ENCODE assay signal across 26 cellular contexts in genomic region chr22:49582171-49582570, GRCh38.
DNase-seq lines count a peak whose midpoint lies in the region; ATAC-seq and TF ChIP-seq lines count a peak whose summit lies in the region.
"Had no signal": no experiment of that assay in that cellular context is flagged by ENCODE, and none has a peak within 500 bp of the region (broad histone marks: within the 10 kb centered on the region; RNA-seq: fewer than 3 reads in every experiment).

No MANE protein-coding gene starts in this region.

- intact Hi-C loops in left ventricle myocardium inferior (cut with micrococcal nuclease) = no loop called here

- no peaks in the 10 kb centered on the region for H3K27me3 Mint-ChIP-seq in neural crest cell (ENCODE audit: low read depth)
- no peaks in the 10 kb centered on the region for H3K27me3 Mint-ChIP-seq in activated CD4-positive, alpha-beta memory T cell treated with anti-CD3 and anti-CD28 coated beads, Interleukin-2, amount 10 ng/mL, durations not matched to agents 7 days and 5 days

- peak overlapping the region; percentile 2 for H3K4me3 Mint-ChIP-seq in neural crest cell
- no peak overlapping the region for H3K4me3 Mint-ChIP-seq in activated CD4-positive, alpha-beta memory T cell treated with anti-CD3 and anti-CD28 coated beads, Interleukin-2, amount 10 ng/mL, durations not matched to agents 7 days and 5 days
- H3K4me3 Mint-ChIP-seq: activated T-cell treated with anti-CD3 and anti-CD28 coated beads, Interleukin-2, amount 50 U/mL, for 4 hours had no signal

- H3K36me3 ChIP-seq in left ventricle myocardium inferior = no peaks in the 10 kb centered on the region
- H3K36me3 ChIP-seq: gastroesophageal sphincter, neutrophil, Peyer's patch, right atrium auricular region, SJSA1 had no signal

- H3K36me3 Mint-ChIP-seq in neural crest cell (ENCODE audit: low read depth) = no peaks in the 10 kb centered on the region
- H3K36me3 Mint-ChIP-seq in activated CD4-positive, alpha-beta memory T cell treated with anti-CD3 and anti-CD28 coated beads, Interleukin-2, amount 10 ng/mL, durations not matched to agents 7 days and 5 days (ENCODE audit: low read depth) = no peaks in the 10 kb centered on the region

- DNase-seq in Ammon's horn (ENCODE audit: low spot score) (peak; percentile 85), NB4 (ENCODE audit: low read depth) (no peak), foreskin melanocyte (peak; percentile 94), neural crest cell (ENCODE audit: low read depth, low spot score) (peak; percentile 36), left ventricle myocardium inferior (no peak)
- no peak for DNase-seq in activated CD4-positive, alpha-beta memory T cell treated with anti-CD3 and anti-CD28 coated beads, Interleukin-2, amount 10 ng/mL, durations not matched to agents 7 days and 5 days
- DNase-seq: activated CD4-positive, alpha-beta T cell treated with anti-CD3 and anti-CD28 coated beads, Interleukin-2, amount 50 U/mL, for 4 hours; activated naive CD4-positive, alpha-beta T cell treated with Interleukin-2 at 50 U/mL for 16 hours; activated T-cell treated with anti-CD3 and anti-CD28 coated beads, Interleukin-2, amount 50 U/mL, for 4 hours; aorta; central memory CD4-positive, alpha-beta T cell; DMS 273 treated with DMSO at 0.1 percent for 48 hours; GF-D8; IMR-90; NCI-H1436 treated with DMSO at 0.1 percent for 48 hours; NCI-H345; Peyer's patch had no signal

- TF ChIP-seq POLR2A in NB4 (IDR thresholded peaks at IDR 0.05; ENCODE audit: extremely low read depth, insufficient read length) = no peak

- ATAC-seq in HG02763 (IDR thresholded peaks at IDR 0.05; ENCODE audit: unreplicated experiment) (no peak), HG02973 (IDR thresholded peaks at IDR 0.05; ENCODE audit: unreplicated experiment) (no peak)
- ATAC-seq: activated T-cell treated with anti-CD3 and anti-CD28 coated beads, Interleukin-2, amount 50 U/mL, for 4 hours; esophagus mucosa; gastroesophageal sphincter; left lung had no signal

- H3K4me1 ChIP-seq in left ventricle myocardium inferior = no peaks in the 10 kb centered on the region
- H3K4me1 ChIP-seq: gastroesophageal sphincter, left lung, Peyer's patch, right atrium auricular region, SJSA1 had no signal

- peaks cover 3% of the 10 kb centered on the region for H3K27me3 ChIP-seq in left ventricle myocardium inferior (ENCODE audit: low read depth)
- H3K27me3 ChIP-seq: left lung, neutrophil, Peyer's patch, right atrium auricular region, SJSA1 had no signal

- H3K4me1 Mint-ChIP-seq in neural crest cell = peaks cover 4% of the 10 kb centered on the region
- no peaks in the 10 kb centered on the region for H3K4me1 Mint-ChIP-seq in activated CD4-positive, alpha-beta memory T cell treated with anti-CD3 and anti-CD28 coated beads, Interleukin-2, amount 10 ng/mL, durations not matched to agents 7 days and 5 days

- no peak overlapping the region for H3K27ac ChIP-seq in left ventricle myocardium inferior (replicated peaks)
- H3K27ac ChIP-seq: gastroesophageal sphincter, left lung, neutrophil, Peyer's patch, right atrium auricular region, SJSA1, VCaP had no signal

- TF ChIP-seq CTCF in NB4 (IDR thresholded peaks at IDR 0.05; ENCODE audit: low read depth, low read length) (peak; percentile 0), neural crest cell (conservative IDR thresholded peaks at IDR 0.05) (no peak), left ventricle myocardium inferior (IDR thresholded peaks at IDR 0.05; ENCODE audit: borderline replicate concordance) (no peak)

- POLR2A ChIA-PET in activated CD4-positive, alpha-beta memory T cell treated with anti-CD3 and anti-CD28 coated beads, Interleukin-2, amount 10 ng/mL, durations not matched to agents 7 days and 5 days (lab: Charles Lee) = no interaction called here

- H3K9me3 Mint-ChIP-seq in neural crest cell = peaks cover 3% of the 10 kb centered on the region
- no peaks in the 10 kb centered on the region for H3K9me3 Mint-ChIP-seq in activated CD4-positive, alpha-beta memory T cell treated with anti-CD3 and anti-CD28 coated beads, Interleukin-2, amount 10 ng/mL, durations not matched to agents 7 days and 5 days
- H3K9me3 Mint-ChIP-seq: activated T-cell treated with anti-CD3 and anti-CD28 coated beads, Interleukin-2, amount 50 U/mL, for 4 hours had no signal

- no peak overlapping the region for H3K4me3 ChIP-seq in NB4 (ENCODE audit: low read depth, low read length)
- H3K4me3 ChIP-seq in left ventricle myocardium inferior = no peak overlapping the region
- H3K4me3 ChIP-seq: gastroesophageal sphincter, left lung, Peyer's patch, right atrium auricular region, SJSA1 had no signal

- peak overlapping the region; percentile 92 for H3K27ac Mint-ChIP-seq in neural crest cell (ENCODE audit: unreplicated experiment)
- H3K27ac Mint-ChIP-seq in activated CD4-positive, alpha-beta memory T cell treated with anti-CD3 and anti-CD28 coated beads, Interleukin-2, amount 10 ng/mL, durations not matched to agents 7 days and 5 days = no peak overlapping the region

- H3K9me3 ChIP-seq in left ventricle myocardium inferior (replicated peaks) = peaks cover 20% of the 10 kb centered on the region
- H3K9me3 ChIP-seq: neutrophil, Peyer's patch had no signal

- CTCF ChIA-PET in activated CD4-positive, alpha-beta memory T cell treated with anti-CD3 and anti-CD28 coated beads, Interleukin-2, amount 10 ng/mL, durations not matched to agents 7 days and 5 days (lab: Charles Lee) = no interaction called here

Comparison
In these comparisons a context has a peak if more than half of its experiments do, and no peak if none do; other contexts are left out.
1. DNase-seq: peak in Ammon's horn (single experiment), foreskin melanocyte (single experiment) and neural crest cell (single experiment); none in NB4 (single experiment), left ventricle myocardium inferior (single experiment) and activated CD4-positive, alpha-beta memory T cell treated with anti-CD3 and anti-CD28 coated beads, Interleukin-2, amount 10 ng/mL, durations not matched to agents 7 days and 5 days (single experiment).